ENCODE assay signal across 20 cellular contexts in the genomic region with DNA sequence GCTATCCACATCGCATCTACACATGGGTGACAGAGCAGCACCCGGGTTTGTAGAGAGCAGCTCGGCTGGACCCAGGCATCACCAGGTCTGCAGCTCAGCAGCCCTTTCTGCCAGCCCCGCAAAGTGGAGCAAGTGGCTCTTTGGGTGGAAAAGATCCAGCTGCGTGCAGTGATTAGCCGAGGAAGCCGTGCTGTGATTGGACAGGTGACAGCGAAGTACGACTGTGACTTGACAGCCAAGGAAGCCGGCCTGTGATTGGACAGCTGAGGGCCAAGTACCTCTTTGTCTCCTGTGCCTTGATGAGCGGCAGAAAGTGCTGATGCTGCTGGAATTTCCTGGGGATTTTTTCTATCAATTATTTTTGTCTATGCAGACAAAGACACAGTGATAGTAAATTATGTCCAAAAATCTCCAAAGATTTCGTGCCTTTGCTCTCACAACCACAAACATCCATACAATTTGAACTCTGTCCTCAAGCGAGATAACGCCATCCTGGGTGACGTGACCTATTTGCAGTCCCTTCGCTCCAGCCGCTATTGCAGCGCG.
"Had no signal": no experiment of that assay in that cellular context is flagged by ENCODE, and none has a peak within 500 bp of the region (broad histone marks: within the 10 kb centered on the region; RNA-seq: fewer than 3 reads in every experiment).

No MANE protein-coding gene starts in this region.

- H3K27ac ChIP-seq: esophagus squamous epithelium, left lung, psoas muscle, transverse colon had no signal

- ATAC-seq: activated CD8-positive, alpha-beta memory T cell treated with anti-CD3 and anti-CD28 coated beads, Interleukin-2, amount 10 ng/mL, durations not matched to agents 7 days and 5 days; left lung; mucosa of descending colon; psoas muscle; right cardiac atrium; T-cell had no signal

- H3K4me3 ChIP-seq: esophagus squamous epithelium, left lung, mucosa of descending colon, psoas muscle, transverse colon had no signal

- DNase-seq: activated B cell treated with CpG ODN at 0.5 μM for 24 hours; activated CD4-positive, alpha-beta memory T cell treated with anti-CD3 and anti-CD28 coated beads, Interleukin-2, amount 10 ng/mL, durations not matched to agents 7 days and 5 days; activated CD4-positive, alpha-beta T cell treated with anti-CD3 and anti-CD28 coated beads for 4 hours; activated naive CD4-positive, alpha-beta T cell treated with Interleukin-2 at 50 U/mL for 16 hours; activated naive CD8-positive, alpha-beta T cell treated with anti-CD3 and anti-CD28 coated beads, Interleukin-2, amount 10 ng/mL, durations not matched to agents 7 days and 5 days; central memory CD4-positive, alpha-beta T cell; effector memory CD4-positive, alpha-beta T cell; esophagus squamous epithelium; hippocampal formation; left lung; mucosa of descending colon; naive B cell; psoas muscle; small intestine; stimulated activated CD4-positive, alpha-beta T cell treated with anti-CD3 and anti-CD28 coated beads, Interleukin-15, amount 100 ng/mL, for 24 hours; stimulated activated CD4-positive, alpha-beta T cell treated with anti-CD3 and anti-CD28 coated beads, Interleukin-2, amount 100 ng/mL, for 48 hours; T-cell; transverse colon had no signal

- H3K4me1 ChIP-seq: esophagus squamous epithelium, left lung, psoas muscle had no signal

- H3K36me3 ChIP-seq: esophagus squamous epithelium, left lung, transverse colon had no signal

- H3K9me3 ChIP-seq: esophagus squamous epithelium, left lung, mucosa of descending colon, psoas muscle, transverse colon had no signal

- H3K27me3 ChIP-seq: left lung, transverse colon had no signal
